Comparison of ENCODE assay signal across 1 cellular context in genomic region chr14:75764022-75764421, GRCh38.
TF ChIP-seq lines count a peak whose summit lies in the region.

No MANE protein-coding gene starts in this region.

TF ChIP-seq in K562, 482 proteins besides CTCF, POLR2A, EP300 and RAD21 (continued from another document):
- no peak for TF ChIP-seq ZNF696 (CRISPR knock-in tag; conservative IDR thresholded peaks at IDR 0.05)
- TF ChIP-seq RAD51 (IDR thresholded peaks at IDR 0.05; ENCODE audit: borderline replicate concordance, low read depth) = no peak
- peak; percentile 75 for TF ChIP-seq ZNF316 (IDR thresholded peaks at IDR 0.05)
- peak; percentile 41 for TF ChIP-seq MAFG (tag; conservative IDR thresholded peaks at IDR 0.05)
TF ChIP-seq in K562: peak in this region for 5.
